16 cellular contexts compared by ENCODE assay signal in the genomic region with DNA sequence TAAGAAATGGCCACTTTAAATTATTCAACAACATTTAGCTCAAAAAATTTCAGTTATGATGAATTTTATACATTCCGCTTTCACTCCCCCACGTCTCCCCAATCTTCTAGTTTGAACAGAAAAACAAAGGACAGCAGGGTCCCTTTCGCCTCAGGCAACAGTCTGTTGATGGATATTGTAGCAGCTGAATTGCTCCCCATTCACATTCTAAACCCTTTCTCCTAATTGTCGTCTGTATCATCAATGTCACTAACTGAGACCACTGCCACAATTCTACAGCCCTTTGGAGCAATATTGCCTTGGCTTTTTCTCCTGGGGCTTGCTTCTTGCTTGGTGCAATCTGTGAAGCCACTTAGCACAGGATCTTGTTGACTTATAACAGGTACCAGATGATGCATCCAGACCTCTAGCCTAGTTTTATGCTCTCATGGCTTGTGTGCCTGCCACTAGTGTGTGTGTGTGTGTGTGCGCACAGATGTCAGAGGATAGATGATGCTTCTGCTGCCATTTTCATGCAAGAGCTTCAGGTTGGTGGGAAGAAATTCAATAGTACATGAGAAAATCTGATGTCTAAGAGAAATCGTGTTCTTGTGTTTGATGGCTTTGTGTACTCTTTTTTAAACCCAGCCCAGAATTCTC.
A peak's percentile ranks its signal among the peaks of the same experiment; 100 is the strongest.
DNase-seq lines count a peak whose midpoint lies in the region; ATAC-seq and TF ChIP-seq lines count a peak whose summit lies in the region.
"Had no signal": no experiment of that assay in that cellular context is flagged by ENCODE, and none has a peak within 500 bp of the region (broad histone marks: within the 10 kb centered on the region; RNA-seq: fewer than 3 reads in every experiment).

No MANE protein-coding gene starts in this region.

- H3K27me3 Mint-ChIP-seq in glutamatergic neuron (ENCODE audit: unreplicated experiment): peaks cover 7% of the 10 kb centered on the region
- H3K27me3 Mint-ChIP-seq: T-helper 17 cell had no signal

- H3K27ac Mint-ChIP-seq in glutamatergic neuron (ENCODE audit: unreplicated experiment): peak overlapping the region; percentile 87
- H3K27ac Mint-ChIP-seq: T-helper 17 cell had no signal

- H3K4me3 Mint-ChIP-seq in glutamatergic neuron (ENCODE audit: unreplicated experiment): peak overlapping the region; percentile 76
- H3K4me3 Mint-ChIP-seq: T-helper 17 cell had no signal

- H3K4me1 Mint-ChIP-seq in glutamatergic neuron (ENCODE audit: low read depth, unreplicated experiment): peaks cover 58% of the 10 kb centered on the region
- H3K4me1 Mint-ChIP-seq: T-helper 17 cell had no signal

- peaks cover 15% of the 10 kb centered on the region for H3K9me3 Mint-ChIP-seq in glutamatergic neuron (ENCODE audit: unreplicated experiment)

- no peak for TF ChIP-seq CTCF in BE2C (IDR thresholded peaks at IDR 0.05; ENCODE audit: low read depth, low read length)
- no peak for TF ChIP-seq CTCF in glutamatergic neuron (IDR thresholded peaks at IDR 0.05; ENCODE audit: partially characterized antibody, unreplicated experiment)
- TF ChIP-seq CTCF in mucosa of descending colon (IDR thresholded peaks at IDR 0.05): no peak

- intact Hi-C loops in mucosa of descending colon (cut with DNase I, micrococcal nuclease): no loop called here

- H3K9me3 ChIP-seq in BE2C: no peaks in the 10 kb centered on the region
- H3K9me3 ChIP-seq in mucosa of descending colon: no peaks in the 10 kb centered on the region

- H3K4me3 ChIP-seq in BE2C (ENCODE audit: low read depth, low read length): no peak overlapping the region
- H3K4me3 ChIP-seq in mucosa of descending colon: no peak overlapping the region
- H3K4me3 ChIP-seq: GM12878, GM23248 had no signal

- ATAC-seq in mucosa of descending colon (no peak), GM19452 (IDR thresholded peaks at IDR 0.05; ENCODE audit: unreplicated experiment) (no peak)
- ATAC-seq: GM12878, T-helper 17 cell had no signal

- DNase-seq in BE2C (peak; percentile 37), NCI-H146 (lab: John Stamatoyannopoulos, UW) (peak; percentile 95), NCI-H69 (lab: John Stamatoyannopoulos, UW) (peak; percentile 99), glutamatergic neuron (peak; percentile 60), mucosa of descending colon (no peak), amniotic stem cell (lab: John Stamatoyannopoulos, UW) (no peak), NCI-H1092 treated with DMSO at 0.1 percent for 48 hours (lab: John Stamatoyannopoulos, UW) (no peak)
- DNase-seq: COR-L47, GM23248, KBM-7, NCI-H1092, NCI-H2029 treated with DMSO at 0.1 percent for 48 hours, NCI-H510A, T-helper 17 cell had no signal

- H3K36me3 Mint-ChIP-seq in glutamatergic neuron (ENCODE audit: unreplicated experiment): no peaks in the 10 kb centered on the region

- H3K36me3 ChIP-seq in BE2C: no peaks in the 10 kb centered on the region
- H3K36me3 ChIP-seq in mucosa of descending colon (ENCODE audit: low read depth): no peaks in the 10 kb centered on the region

- no peaks in the 10 kb centered on the region for H3K27me3 ChIP-seq in BE2C

- H3K4me1 ChIP-seq in BE2C (peaks cover 15% of the 10 kb centered on the region), mucosa of descending colon (ENCODE audit: low read depth) (no peaks in the 10 kb centered on the region)

Comparison
In these comparisons a context has a peak if more than half of its experiments do, and no peak if none do; other contexts are left out.
1. DNase-seq: peak in BE2C (single experiment), NCI-H146 (single experiment), NCI-H69 (single experiment) and glutamatergic neuron (single experiment); none in mucosa of descending colon (0 of 3), amniotic stem cell (single experiment) and NCI-H1092 treated with DMSO at 0.1 percent for 48 hours (single experiment).